Comparison of ENCODE assay signal across 14 cellular contexts in the genomic region with DNA sequence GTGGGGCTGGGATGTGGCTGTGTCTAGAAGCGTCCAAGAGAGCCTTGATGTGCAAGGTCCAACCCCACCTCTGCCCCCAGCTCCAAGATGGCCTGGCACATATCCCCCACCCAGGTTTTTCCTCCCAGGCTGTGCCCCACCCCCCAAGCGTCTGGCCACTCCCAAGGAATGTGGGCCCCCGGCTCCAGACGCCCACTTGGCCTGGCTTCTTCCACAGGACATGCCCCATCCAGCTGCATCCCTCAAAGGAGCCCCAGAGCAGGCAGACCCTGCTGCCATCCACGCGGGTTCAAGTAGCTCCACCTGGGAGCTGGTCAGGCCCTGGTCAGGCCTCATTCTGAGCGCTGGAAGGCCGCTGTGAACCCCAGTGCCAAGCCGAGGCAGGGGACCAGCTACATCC. TPM values are rescaled to one million over a fixed set of nuclear protein-coding genes. Genes with fewer than 3 reads are reported as not detected.
DNase-seq lines count a peak whose midpoint lies in the region; ATAC-seq, FAIRE-seq and TF ChIP-seq lines count a peak whose summit lies in the region.
"Had no signal": no experiment of that assay in that cellular context is flagged by ENCODE, and none has a peak within 500 bp of the region (broad histone marks: within the 10 kb centered on the region; RNA-seq: fewer than 3 reads in every experiment).

No MANE protein-coding gene starts in this region.

- no peak for FAIRE-seq in K562 (lab: Jason Lieb, UNC)
- FAIRE-seq: endometrium had no signal

- CTCF ChIA-PET in K562 (lab: Yijun Ruan, JAX; ENCODE audit: low intra/inter-chr PET ratio), result no interaction called here

- peaks cover 36% of the 10 kb centered on the region for H3K79me2 ChIP-seq in K562 (ENCODE audit: control insufficient read depth, insufficient read depth, low read length)
- H3K79me2 ChIP-seq: parathyroid adenoma had no signal

- H4K20me1 ChIP-seq in K562 (replicated peaks; ENCODE audit: control insufficient read depth, insufficient read depth, low read length), result no peaks in the 10 kb centered on the region

- no peaks in the 10 kb centered on the region for H3K27me3 ChIP-seq in K562 (ENCODE audit: control insufficient read depth in 2 of 2, insufficient read depth in 2 of 2, low read length in 2 of 2)
- no peaks in the 10 kb centered on the region for H3K27me3 ChIP-seq in mucosa of stomach (ENCODE audit: control insufficient read depth, insufficient read depth, low read length)
- H3K27me3 ChIP-seq in thymus (ENCODE audit: control insufficient read depth, insufficient read depth), result peaks cover 2% of the 10 kb centered on the region

- peak overlapping the region; percentile 87; the same call in 1 of the 3 replicates for H3K27ac ChIP-seq in K562 (ENCODE audit: extremely low read depth, low read depth, low read length)
- peak overlapping the region; percentile 11 for H3K27ac ChIP-seq in thymus (ENCODE audit: low read depth)

- in situ Hi-C loops in K562 (cut with MboI), result no loop called here

- H3K4me1 Mint-ChIP-seq in HFFc6 (ENCODE audit: low read depth), result peaks cover 78% of the 10 kb centered on the region
- peaks cover 66% of the 10 kb centered on the region for H3K4me1 Mint-ChIP-seq in stimulated activated naive CD8-positive, alpha-beta T cell treated with anti-CD3 and anti-CD28 coated beads, Interleukin-15, amount 100 ng/mL, for 72 hours

- TF ChIP-seq EP300 in K562 (IDR thresholded peaks at IDR 0.05; ENCODE audit: low read length), result no peak

- peak overlapping the region; percentile 98 for H3K27ac Mint-ChIP-seq in HFFc6
- H3K27ac Mint-ChIP-seq in stimulated activated naive CD8-positive, alpha-beta T cell treated with anti-CD3 and anti-CD28 coated beads, Interleukin-15, amount 100 ng/mL, for 72 hours, result no peak overlapping the region

- H3K27me3 Mint-ChIP-seq in HFFc6 (ENCODE audit: insufficient read depth), result peaks cover 3% of the 10 kb centered on the region; the same call in 1 of the 2 replicates
- no peaks in the 10 kb centered on the region for H3K27me3 Mint-ChIP-seq in stimulated activated naive CD8-positive, alpha-beta T cell treated with anti-CD3 and anti-CD28 coated beads, Interleukin-15, amount 100 ng/mL, for 72 hours

- H3K9me3 Mint-ChIP-seq in HFFc6, result no peaks in the 10 kb centered on the region
- no peaks in the 10 kb centered on the region for H3K9me3 Mint-ChIP-seq in stimulated activated naive CD8-positive, alpha-beta T cell treated with anti-CD3 and anti-CD28 coated beads, Interleukin-15, amount 100 ng/mL, for 72 hours
- H3K9me3 Mint-ChIP-seq: stimulated activated effector memory CD8-positive, alpha-beta T cell treated with anti-CD3 and anti-CD28 coated beads, Interleukin-12 subunit alpha, Interleukin-12 subunit beta, amount 100 ng/mL, for 72 hours had no signal

- POLR2A ChIA-PET in K562 (lab: Yijun Ruan, JAX), result interaction anchor here (0.9 to 1.1 kb wide), 3 partner anchors 11 to 33 kb away, joined by 3 to 4 read pairs (median 3); no protein-coding TSS in a partner anchor

- H3K9me1 ChIP-seq in K562 (ENCODE audit: control insufficient read depth, insufficient read depth, low read length), result no peaks in the 10 kb centered on the region

- 69% methylated on average over 4 of the region's 9 CpGs for WGBS in K562 (ENCODE audit: insufficient coverage, low coverage, missing lambda C conversion rate)
- 97% methylated on average over 9 of the region's 9 CpGs for WGBS in thymus

- no peaks in the 10 kb centered on the region for H3K36me3 Mint-ChIP-seq in HFFc6 (ENCODE audit: low read depth)

- H3K4me3 Mint-ChIP-seq in HFFc6, result peak overlapping the region; percentile 73; the same call in 1 of the 2 replicates
- no peak overlapping the region for H3K4me3 Mint-ChIP-seq in stimulated activated naive CD8-positive, alpha-beta T cell treated with anti-CD3 and anti-CD28 coated beads, Interleukin-15, amount 100 ng/mL, for 72 hours
- H3K4me3 Mint-ChIP-seq: stimulated activated effector memory CD8-positive, alpha-beta T cell treated with anti-CD3 and anti-CD28 coated beads, Interleukin-12 subunit alpha, Interleukin-12 subunit beta, amount 100 ng/mL, for 72 hours had no signal

- H3K4me1 ChIP-seq in K562 (replicated peaks in 1 of 2; ENCODE audit: control insufficient read depth in 2 of 2, insufficient read depth in 2 of 2, low read length in 2 of 2), result peaks cover 33 to 74% of the 10 kb centered on the region in 2 experiments
- peaks cover 68% of the 10 kb centered on the region for H3K4me1 ChIP-seq in mucosa of stomach (ENCODE audit: control insufficient read depth, insufficient read depth, low read length)
- peaks cover 11% of the 10 kb centered on the region for H3K4me1 ChIP-seq in thymus (ENCODE audit: control insufficient read depth, insufficient read depth, low read length)

- BruUV-seq in K562 (replicated peaks; lab: Mats Ljungman, UMichigan), result no TSS peak

- TF ChIP-seq RAD21 in K562 (CRISPR knock-in tag; conservative IDR thresholded peaks at IDR 0.05 in 1 of 2, IDR thresholded peaks at IDR 0.05 in 1 of 2), result no peak

- DNase-seq in HFFc6 (no peak), K562 (ENCODE audit: extremely low read depth in 1 of 4, low spot score in 3 of 4) (no peak), KG1 (lab: John Stamatoyannopoulos, UW) (no peak)
- DNase-seq in stimulated activated naive CD8-positive, alpha-beta T cell treated with anti-CD3 and anti-CD28 coated beads, Interleukin-15, amount 100 ng/mL, for 72 hours, result no peak
- DNase-seq: activated T-cell treated with anti-CD3 and anti-CD28 coated beads, Interleukin-2, amount 50 U/mL, for 1 hour; stimulated activated CD4-positive, alpha-beta T cell treated with anti-CD3 and anti-CD28 coated beads, Interleukin-2, amount 100 ng/mL, for 48 hours had no signal

- no peak overlapping the region for H3K4me2 ChIP-seq in K562 (ENCODE audit: insufficient read depth, low read length)

- no peak for ATAC-seq in K562
- ATAC-seq in stimulated activated naive CD8-positive, alpha-beta T cell treated with anti-CD3 and anti-CD28 coated beads, Interleukin-15, amount 100 ng/mL, for 72 hours, result no peak
- no peak for ATAC-seq in HG03342 (IDR thresholded peaks at IDR 0.05; ENCODE audit: unreplicated experiment)
- ATAC-seq: stimulated activated effector memory CD8-positive, alpha-beta T cell treated with anti-CD3 and anti-CD28 coated beads, Interleukin-12 subunit alpha, Interleukin-12 subunit beta, amount 100 ng/mL, for 72 hours had no signal

- H3K9me3 ChIP-seq in K562 (replicated peaks; ENCODE audit: control insufficient read depth, insufficient read depth, low read depth, low read length) (no peaks in the 10 kb centered on the region), mucosa of stomach (ENCODE audit: control insufficient read depth, low read length) (no peaks in the 10 kb centered on the region), thymus (ENCODE audit: control insufficient read depth) (no peaks in the 10 kb centered on the region)

- TF ChIP-seq POLR2A in K562 (conservative IDR thresholded peaks at IDR 0.05), result no peak

- TF ChIP-seq CTCF in HFFc6 (IDR thresholded peaks at IDR 0.05) (no peak), K562 (IDR thresholded peaks at IDR 0.05 in 2 of 3, conservative IDR thresholded peaks at IDR 0.05 in 1 of 3; ENCODE audit: insufficient read depth in 2 of 3, low read depth in 1 of 3, low read length in 3 of 3) (no peak)

- H3K36me3 ChIP-seq in K562 (ENCODE audit: control insufficient read depth, insufficient read depth, low read length) (peaks cover 7% of the 10 kb centered on the region; the same call in 1 of the 3 replicates), mucosa of stomach (ENCODE audit: control insufficient read depth, insufficient read depth, low read length) (no peaks in the 10 kb centered on the region), thymus (ENCODE audit: control insufficient read depth, insufficient read depth) (no peaks in the 10 kb centered on the region)

- peak overlapping the region in 1 of 2 experiments; percentile 92; a peak in 3 of 4 replicates for H3K9ac ChIP-seq in K562 (ENCODE audit: insufficient read depth in 1 of 2, low read depth in 2 of 2, low read length in 2 of 2)
- H3K9ac ChIP-seq in mucosa of stomach (ENCODE audit: low read length), result peak overlapping the region; percentile 39
- H3K9ac ChIP-seq: parathyroid adenoma had no signal

- H3K4me3 ChIP-seq in K562, result no peak overlapping the region
- H3K4me3 ChIP-seq in mucosa of stomach (ENCODE audit: low read length), result no peak overlapping the region
- H3K4me3 ChIP-seq in thymus (ENCODE audit: low read length), result no peak overlapping the region
- H3K4me3 ChIP-seq: lung had no signal

- intact Hi-C loops in K562 (cut with micrococcal nuclease), result no loop called here

- H2AFZ ChIP-seq in K562 (ENCODE audit: low read depth, low read length), result no peak overlapping the region
- H2AFZ ChIP-seq: parathyroid adenoma had no signal

RNA-seq across cellular contexts. Expression of a gene that starts 3.2 kb away (rescaled TPM):
- total RNA-seq in HFFc6 (2021; fragmentation: NEBNext Ultra II Directional; extraction: Animal tissue kit (Norgen Biotek cat#: 25700)), result 1 to 10 TPM; 5.4 to 6.9 (median 6.0) TPM
- 11.8 and 29.1 TPM in 2 replicates for total RNA-seq in K562 (2011; cell fraction: chromatin; rRNA removed; ENCODE audit: low replicate concordance)
- total RNA-seq in K562 (2011; cell fraction: nucleolus; rRNA removed), result 17.0 TPM in 2 replicates
- 12.7 and 13.1 TPM in 2 replicates for total RNA-seq in K562 (2011; cell fraction: nucleoplasm; rRNA removed)
- total RNA-seq in K562 (2014; rRNA removed), result 4.9 and 6.2 TPM in 2 replicates
- 1.7 and 2.2 TPM in 2 replicates for total RNA-seq in K562 (2014; rRNA removed; fragmentation: Illumina TruSeq; extraction: Trizol)
- 4.4 and 4.5 TPM in 2 replicates for total RNA-seq in K562 (2015; rRNA removed; fragmentation: Illumina TruSeq; extraction: Trizol)
- 6.7 and 7.5 TPM in 2 replicates for total RNA-seq in K562 (2021)
- polyA plus RNA-seq in K562 (2011; rRNA removed), result 5.7 and 6.5 TPM in 2 replicates
- polyA plus RNA-seq in K562 (2011; cell fraction: cytosol; rRNA removed), result 5.0 and 7.4 TPM in 2 replicates
- 17.5 and 25.4 TPM in 2 replicates for polyA plus RNA-seq in K562 (2011; cell fraction: nucleus; rRNA removed)
- polyA plus RNA-seq in K562 (2012), result 4.1 and 4.9 TPM in 2 replicates
- polyA plus RNA-seq in K562 (2014; fragmentation: Illumina TruSeq; extraction: Trizol), result 5.1 and 6.5 TPM in 2 replicates
- under 1 TPM; 0.34 to 0.59 TPM for polyA plus RNA-seq in K562 (2014; fragmentation: Nextera tagmentation; extraction: Ambion mirVana)
- polyA plus RNA-seq in K562 (2014; rRNA removed), result 6.1 and 7.4 TPM in 2 replicates
- polyA minus RNA-seq in K562 (2011; rRNA and poly(A)+ RNA removed), result 3.5 and 4.8 TPM in 2 replicates
- polyA minus RNA-seq in K562 (2011; cell fraction: cytosol; rRNA and poly(A)+ RNA removed), result 3.2 and 4.5 TPM in 2 replicates
- 7.5 and 8.2 TPM in 2 replicates for polyA minus RNA-seq in K562 (2011; cell fraction: nucleus; rRNA and poly(A)+ RNA removed)
- polyA plus RNA-seq in thymus, result 10.8 TPM

RNA-seq across cellular contexts. Expression of a gene that starts 26.7 kb away (rescaled TPM):
- total RNA-seq in HFFc6 (2021; fragmentation: NEBNext Ultra II Directional; extraction: Animal tissue kit (Norgen Biotek cat#: 25700)), result under 1 TPM in 1 of 6 experiments, not detected in 5; 0.08 TPM
- 21.9 and 70.4 TPM in 2 replicates for total RNA-seq in K562 (2011; cell fraction: chromatin; rRNA removed; ENCODE audit: low replicate concordance)
- 38.4 and 45.2 TPM in 2 replicates for total RNA-seq in K562 (2011; cell fraction: nucleolus; rRNA removed)
- total RNA-seq in K562 (2011; cell fraction: nucleoplasm; rRNA removed), result 27.3 and 30.9 TPM in 2 replicates
- total RNA-seq in K562 (2014; rRNA removed) (13.3 and 16.0 TPM in 2 replicates), K562 (2014; rRNA removed; fragmentation: Illumina TruSeq; extraction: Trizol) (4.9 and 6.8 TPM in 2 replicates), K562 (2015; rRNA removed; fragmentation: Illumina TruSeq; extraction: Trizol) (8.1 and 9.6 TPM in 2 replicates), K562 (2021) (15.3 and 20.3 TPM in 2 replicates)
- polyA plus RNA-seq in K562 (2011; rRNA removed) (12.2 and 13.6 TPM in 2 replicates), K562 (2014; fragmentation: Illumina TruSeq; extraction: Trizol) (10.3 and 17.6 TPM in 2 replicates), K562 (2014; fragmentation: Nextera tagmentation; extraction: Ambion mirVana) (under 1 TPM; 0.27 to 0.66 TPM), K562 (2014; rRNA removed) (18.4 and 18.8 TPM in 2 replicates), thymus (6.0 TPM)
- 10.0 and 27.5 TPM in 2 replicates for polyA plus RNA-seq in K562 (2011; cell fraction: cytosol; rRNA removed)
- polyA plus RNA-seq in K562 (2011; cell fraction: nucleus; rRNA removed), result 41.2 and 64.7 TPM in 2 replicates
- polyA plus RNA-seq in K562 (2012), result 18.2 and 106 TPM in 2 replicates
- 4.3 and 7.9 TPM in 2 replicates for polyA minus RNA-seq in K562 (2011; rRNA and poly(A)+ RNA removed)
- 3.7 and 7.2 TPM in 2 replicates for polyA minus RNA-seq in K562 (2011; cell fraction: cytosol; rRNA and poly(A)+ RNA removed)
- 12.2 and 18.7 TPM in 2 replicates for polyA minus RNA-seq in K562 (2011; cell fraction: nucleus; rRNA and poly(A)+ RNA removed)
- total RNA-seq: M059J had no signal

RNA-seq across cellular contexts. Expression of a gene that starts 43.6 kb away (rescaled TPM):
- total RNA-seq in HFFc6 (2021; fragmentation: NEBNext Ultra II Directional; extraction: Animal tissue kit (Norgen Biotek cat#: 25700)), result 10 to 100 TPM; 22.4 to 28.6 (median 25.3) TPM
- total RNA-seq in K562 (2011; cell fraction: chromatin; rRNA removed; ENCODE audit: low replicate concordance), result 47.1 and 120 TPM in 2 replicates
- total RNA-seq in K562 (2011; cell fraction: nucleolus; rRNA removed), result 24.3 and 29.0 TPM in 2 replicates
- 71.9 and 106 TPM in 2 replicates for total RNA-seq in K562 (2011; cell fraction: nucleoplasm; rRNA removed)
- total RNA-seq in K562 (2014; rRNA removed) (11.9 and 13.0 TPM in 2 replicates), K562 (2014; rRNA removed; fragmentation: Illumina TruSeq; extraction: Trizol) (20.8 and 21.4 TPM in 2 replicates), K562 (2015; rRNA removed; fragmentation: Illumina TruSeq; extraction: Trizol) (15.0 and 17.9 TPM in 2 replicates), K562 (2021) (20.5 and 23.7 TPM in 2 replicates)
- polyA plus RNA-seq in K562 (2011; rRNA removed) (16.7 and 22.0 TPM in 2 replicates), K562 (2014; fragmentation: Illumina TruSeq; extraction: Trizol) (16.6 and 23.0 TPM in 2 replicates), K562 (2014; fragmentation: Nextera tagmentation; extraction: Ambion mirVana) (1 to 10 TPM; 3.1 to 5.8 TPM), K562 (2014; rRNA removed) (25.5 and 26.9 TPM in 2 replicates), thymus (46.1 TPM)
- 4.4 and 8.3 TPM in 2 replicates for polyA plus RNA-seq in K562 (2011; cell fraction: cytosol; rRNA removed)
- 35.6 and 38.6 TPM in 2 replicates for polyA plus RNA-seq in K562 (2011; cell fraction: nucleus; rRNA removed)
- 15.5 and 16.0 TPM in 2 replicates for polyA plus RNA-seq in K562 (2012)
- polyA minus RNA-seq in K562 (2011; rRNA and poly(A)+ RNA removed), result 19.6 and 25.8 TPM in 2 replicates
- polyA minus RNA-seq in K562 (2011; cell fraction: cytosol; rRNA and poly(A)+ RNA removed), result 5.0 and 8.9 TPM in 2 replicates
- polyA minus RNA-seq in K562 (2011; cell fraction: nucleus; rRNA and poly(A)+ RNA removed), result 11.3 and 17.9 TPM in 2 replicates

Comparison
In these comparisons a context has a peak if more than half of its experiments do, and no peak if none do; other contexts are left out.
1. RNA of a gene that starts 26.7 kb away (total RNA-seq): 4.9 to 70.4 TPM in K562; 0.08 TPM in HFFc6; every median in the first group is over 4 times any median in the second.